22 cellular contexts compared by ENCODE assay signal in the genomic region with DNA sequence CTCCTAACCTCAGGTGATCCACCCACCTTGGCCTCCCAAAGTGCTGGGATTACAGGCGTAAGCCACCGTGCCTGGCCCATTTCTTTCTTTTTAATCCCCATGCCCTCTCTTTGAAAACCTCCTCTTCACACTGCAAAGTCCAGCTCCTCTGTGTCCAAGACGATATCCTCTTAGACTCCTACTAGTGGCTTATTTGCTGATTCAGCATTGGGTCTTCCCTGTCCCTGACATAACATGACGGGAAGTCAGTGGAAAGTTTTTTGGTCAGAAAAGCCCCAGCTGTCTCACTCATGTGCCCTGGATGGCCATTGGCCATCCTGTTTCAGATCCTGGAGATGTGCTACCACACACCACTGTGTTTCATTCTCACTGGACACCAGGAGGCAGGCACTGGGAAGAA.
"Had no signal": no experiment of that assay in that cellular context is flagged by ENCODE, and none has a peak within 500 bp of the region (broad histone marks: within the 10 kb centered on the region; RNA-seq: fewer than 3 reads in every experiment).

No MANE protein-coding gene starts in this region.

- H3K27ac ChIP-seq: esophagus muscularis mucosa, heart right ventricle, left ventricle myocardium inferior, thyroid gland had no signal

- H3K36me3 Mint-ChIP-seq: activated naive CD4-positive, alpha-beta T cell treated with anti-CD3 and anti-CD28 coated beads, Interleukin-2, amount 10 ng/mL, durations not matched to agents 7 days and 5 days; immature natural killer cell; naive thymus-derived CD8-positive, alpha-beta T cell; T-cell had no signal

- H3K4me3 Mint-ChIP-seq: activated CD4-positive, alpha-beta T cell treated with anti-CD3 and anti-CD28 coated beads, Interleukin-2, amount 10 ng/mL, durations not matched to agents 24 days and 14 days; activated CD8-positive, alpha-beta T cell treated with anti-CD3 and anti-CD28 coated beads, Interleukin-2, amount 10 ng/mL, durations not matched to agents 7 days and 5 days; activated naive CD4-positive, alpha-beta T cell treated with anti-CD3 and anti-CD28 coated beads, Interleukin-2, amount 10 ng/mL, durations not matched to agents 7 days and 5 days; activated naive CD8-positive, alpha-beta T cell treated with anti-CD3 and anti-CD28 coated beads, Interleukin-2, amount 50 U/mL, for 24 hours; activated T-cell treated with anti-CD3 and anti-CD28 coated beads, Interleukin-2, amount 50 U/mL, for 24 hours; immature natural killer cell; naive thymus-derived CD8-positive, alpha-beta T cell; T-cell had no signal

- H3K9me3 ChIP-seq: esophagus muscularis mucosa, heart right ventricle, left ventricle myocardium inferior, thyroid gland had no signal

- H3K27ac Mint-ChIP-seq: activated CD4-positive, alpha-beta T cell treated with anti-CD3 and anti-CD28 coated beads, Interleukin-2, amount 10 ng/mL, durations not matched to agents 24 days and 14 days; activated CD8-positive, alpha-beta T cell treated with anti-CD3 and anti-CD28 coated beads, Interleukin-2, amount 10 ng/mL, durations not matched to agents 7 days and 5 days; activated naive CD4-positive, alpha-beta T cell treated with anti-CD3 and anti-CD28 coated beads, Interleukin-2, amount 10 ng/mL, durations not matched to agents 7 days and 5 days; activated naive CD8-positive, alpha-beta T cell treated with anti-CD3 and anti-CD28 coated beads, Interleukin-2, amount 50 U/mL, for 24 hours; immature natural killer cell; T-cell had no signal

- H3K4me1 Mint-ChIP-seq: activated naive CD4-positive, alpha-beta T cell treated with anti-CD3 and anti-CD28 coated beads, Interleukin-2, amount 10 ng/mL, durations not matched to agents 7 days and 5 days had no signal

- H3K27me3 ChIP-seq: brain microvascular endothelial cell, esophagus muscularis mucosa, thyroid gland had no signal

- DNase-seq: activated CD4-positive, alpha-beta T cell treated with anti-CD3 and anti-CD28 coated beads, Interleukin-2, amount 10 ng/mL, durations not matched to agents 24 days and 14 days; activated CD8-positive, alpha-beta T cell treated with anti-CD3 and anti-CD28 coated beads, Interleukin-2, amount 10 ng/mL, durations not matched to agents 7 days and 5 days; activated effector memory CD4-positive, alpha-beta T cell treated with Interleukin-2 at 50 U/mL for 16 hours; activated naive CD4-positive, alpha-beta T cell treated with anti-CD3 and anti-CD28 coated beads, Interleukin-2, amount 10 ng/mL, durations not matched to agents 7 days and 5 days; activated naive CD8-positive, alpha-beta T cell treated with anti-CD3 and anti-CD28 coated beads, Interleukin-2, amount 50 U/mL, for 24 hours; activated T-cell treated with anti-CD3 and anti-CD28 coated beads, Interleukin-2, amount 50 U/mL, for 24 hours; anterior cingulate cortex; brain microvascular endothelial cell; central memory CD4-positive, alpha-beta T cell; cortex of kidney; effector CD4-positive, alpha-beta T cell; heart right ventricle; immature natural killer cell; kidney glomerular epithelial cell; left ventricle myocardium inferior; naive thymus-derived CD8-positive, alpha-beta T cell; nucleus accumbens; stimulated activated CD4-positive, alpha-beta T cell treated with anti-CD3 and anti-CD28 coated beads, Interleukin-2, amount 100 ng/mL, for 24 hours; stimulated activated naive CD4-positive, alpha-beta T cell treated with Interleukin-2 at 50 U/mL for 16 hours; T-cell; thyroid gland had no signal

- H3K4me3 ChIP-seq: esophagus muscularis mucosa, heart right ventricle, left ventricle myocardium inferior, thyroid gland had no signal

- H3K36me3 ChIP-seq: brain microvascular endothelial cell, esophagus muscularis mucosa, heart right ventricle, left ventricle myocardium inferior, thyroid gland had no signal
